ENCODE assay signal across 8 cellular contexts in genomic region chr3:15330031-15330596, GRCh38. TPM values are rescaled to one million over a fixed set of nuclear protein-coding genes. Genes with fewer than 3 reads are reported as not detected.
A peak's percentile ranks its signal among the peaks of the same experiment; 100 is the strongest.
DNase-seq lines count a peak whose midpoint lies in the region; ATAC-seq and TF ChIP-seq lines count a peak whose summit lies in the region.

No MANE protein-coding gene starts in this region.

- no peak overlapping the region for H3K4me3 Mint-ChIP-seq in activated T-helper 2 cell treated with anti-CD3 and anti-CD28 coated beads, Interferon-gamma antibody, Interleukin-2, Interleukin-4, amounts not matched to agents 10 μg/mL and 5 μg/mL and 100 μg/mL, durations not matched to agents 14 hours and 24 hours and 36 hours (ENCODE audit: low read depth)

- in situ Hi-C loops in GM23248 (cut with MboI) (no loop called here), GM13977 (cut with MboI; ENCODE audit: low pct_unique_long_range_greater_than_20kb, low sequenced_read_pairs, unreplicated experiment) (loop anchor here (10.0 kb wide), 1 partner anchor 55 kb away; no protein-coding TSS in a partner anchor)

- 5 to 6% methylated on average over 10 of the region's 10 CpGs for whole genome bisulfite sequencing in GM23248 (ENCODE audit: low coverage in 1 of 2, low lambda C conversion rate in 2 of 2, missing lambda C conversion rate in 2 of 2), 2 experiments
- 54 to 67% (median 65%) methylated on average over 8 to 10 of the region's 10 CpGs for WGBS in heart left ventricle, 4 donors
- WGBS in smooth muscle cell (ENCODE audit: low lambda C conversion rate) = 32% methylated on average over 10 of the region's 10 CpGs

- TF ChIP-seq CTCF in heart left ventricle (IDR thresholded peaks at IDR 0.05) = no peak
- TF ChIP-seq CTCF in smooth muscle cell (IDR thresholded peaks at IDR 0.05; ENCODE audit: borderline replicate concordance, insufficient read depth, poor library complexity, severe bottlenecking) = no peak
- no peak for TF ChIP-seq CTCF in mucosa of descending colon (IDR thresholded peaks at IDR 0.05)
- TF ChIP-seq CTCF in GM13977 (IDR thresholded peaks at IDR 0.05; ENCODE audit: extremely low read depth, insufficient read depth, missing control alignments) = no peak

- H3K9ac ChIP-seq in GM23248 (peak overlapping the region; percentile 80), SK-N-MC (ENCODE audit: insufficient read length) (no peak overlapping the region), smooth muscle cell (ENCODE audit: low read depth) (no peak overlapping the region)

- H3K4me3 ChIP-seq in GM23248 = peak overlapping the region; percentile 91
- peak overlapping the region; percentile 55 for H3K4me3 ChIP-seq in SK-N-MC
- H3K4me3 ChIP-seq in heart left ventricle = peak overlapping the region in 8 of 12 donors; percentile 8 to 96 (median 82)
- H3K4me3 ChIP-seq in smooth muscle cell = peak overlapping the region; percentile 92
- H3K4me3 ChIP-seq in mucosa of descending colon = no peak overlapping the region

- H3K27me3 ChIP-seq in GM23248 (replicated peaks; ENCODE audit: insufficient read depth) = no peaks in the 10 kb centered on the region
- H3K27me3 ChIP-seq in heart left ventricle = no peaks in the 10 kb centered on the region
- no peaks in the 10 kb centered on the region for H3K27me3 ChIP-seq in smooth muscle cell (ENCODE audit: low read depth)

- H3F3A ChIP-seq in GM23248 (ENCODE audit: insufficient read depth) = peaks cover 57% of the 10 kb centered on the region
- peaks cover 6% of the 10 kb centered on the region for H3F3A ChIP-seq in smooth muscle cell (ENCODE audit: low read depth)

- H3K4me1 Mint-ChIP-seq in activated T-helper 2 cell treated with anti-CD3 and anti-CD28 coated beads, Interferon-gamma antibody, Interleukin-2, Interleukin-4, amounts not matched to agents 10 μg/mL and 5 μg/mL and 100 μg/mL, durations not matched to agents 14 hours and 24 hours and 36 hours (ENCODE audit: low read depth) = peaks cover 48% of the 10 kb centered on the region

- intact Hi-C loops in heart left ventricle (cut with DNase I) (loop anchor here in 7 of 10 donors (2.0 to 5.0 kb wide), 4 partner anchors 38 to 63 kb away; no protein-coding TSS in a partner anchor), mucosa of descending colon (cut with DNase I, micrococcal nuclease) (loop anchor here (5.0 to 10.0 kb wide), 2 partner anchors 63 to 65 kb away; no protein-coding TSS in a partner anchor)
- intact Hi-C loops in activated T-helper 2 cell treated with anti-CD3 and anti-CD28 coated beads, Interferon-gamma antibody, Interleukin-2, Interleukin-4, amounts not matched to agents 10 μg/mL and 5 μg/mL and 100 μg/mL, durations not matched to agents 14 hours and 24 hours and 36 hours (cut with micrococcal nuclease) = loop anchor here (5.0 kb wide), 1 partner anchor 38 kb away; no protein-coding TSS in a partner anchor

- peak overlapping the region; percentile 74 for H3K27ac ChIP-seq in GM23248
- peak overlapping the region; percentile 83 for H3K27ac ChIP-seq in SK-N-MC
- peak overlapping the region; percentile 3 to 91 (median 77) for H3K27ac ChIP-seq in heart left ventricle
- H3K27ac ChIP-seq in smooth muscle cell (ENCODE audit: low read depth) = peak overlapping the region; percentile 54

- H3K79me2 ChIP-seq in GM23248 (ENCODE audit: insufficient read depth) (peaks cover 61% of the 10 kb centered on the region), smooth muscle cell (ENCODE audit: low read depth) (peaks cover 25% of the 10 kb centered on the region)

- H3K4me2 ChIP-seq in GM23248 (ENCODE audit: unreplicated experiment) (peak overlapping the region; percentile 99), smooth muscle cell (peak overlapping the region; percentile 97)

- H3K9me2 ChIP-seq in GM23248 (ENCODE audit: insufficient read depth) = no peaks in the 10 kb centered on the region

- DNase-seq in GM23248 (peak; percentile 90), SK-N-MC (ENCODE audit: low read depth, low spot score) (peak; percentile 66), heart left ventricle (peak in 3 of 5 donors; percentile 48 to 61 (median 53)), smooth muscle cell (lab: John Stamatoyannopoulos, UW; ENCODE audit: unreplicated experiment) (no peak), EL (no peak), mucosa of descending colon (no peak), GM13977 (ENCODE audit: low spot score) (no peak)
- DNase-seq in activated T-helper 2 cell treated with anti-CD3 and anti-CD28 coated beads, Interferon-gamma antibody, Interleukin-2, Interleukin-4, amounts not matched to agents 10 μg/mL and 5 μg/mL and 100 μg/mL, durations not matched to agents 14 hours and 24 hours and 36 hours (ENCODE audit: low spot score) = no peak

- peak overlapping the region; percentile 38 for H2AFZ ChIP-seq in GM23248
- no peak overlapping the region for H2AFZ ChIP-seq in smooth muscle cell (ENCODE audit: low read depth)

- H3K36me3 ChIP-seq in GM23248 (ENCODE audit: low read depth) (no peaks in the 10 kb centered on the region; the same call in 1 of the 2 replicates), SK-N-MC (ENCODE audit: insufficient read depth, low read length) (no peaks in the 10 kb centered on the region), heart left ventricle (peaks cover 0 to 30% (median 0%) of the 10 kb centered on the region in 9 donors), smooth muscle cell (ENCODE audit: low read depth) (no peaks in the 10 kb centered on the region), mucosa of descending colon (ENCODE audit: low read depth) (no peaks in the 10 kb centered on the region)

- H3K4me1 ChIP-seq in GM23248 (ENCODE audit: insufficient read depth) (peaks cover 57% of the 10 kb centered on the region), heart left ventricle (peaks cover 0 to 75% (median 53%) of the 10 kb centered on the region in 12 donors), smooth muscle cell (ENCODE audit: low read depth) (peaks cover 28% of the 10 kb centered on the region), mucosa of descending colon (ENCODE audit: low read depth) (peaks cover 10% of the 10 kb centered on the region)

- TF ChIP-seq POLR2A in heart left ventricle (IDR thresholded peaks at IDR 0.05) = no peak

- ATAC-seq in heart left ventricle (peak; percentile 19 to 61 (median 45)), mucosa of descending colon (no peak)

- peaks cover 2% of the 10 kb centered on the region for H3K27me3 Mint-ChIP-seq in activated T-helper 2 cell treated with anti-CD3 and anti-CD28 coated beads, Interferon-gamma antibody, Interleukin-2, Interleukin-4, amounts not matched to agents 10 μg/mL and 5 μg/mL and 100 μg/mL, durations not matched to agents 14 hours and 24 hours and 36 hours (ENCODE audit: low read depth)

- no peak overlapping the region for H3K27ac Mint-ChIP-seq in activated T-helper 2 cell treated with anti-CD3 and anti-CD28 coated beads, Interferon-gamma antibody, Interleukin-2, Interleukin-4, amounts not matched to agents 10 μg/mL and 5 μg/mL and 100 μg/mL, durations not matched to agents 14 hours and 24 hours and 36 hours

- H3K36me3 Mint-ChIP-seq in activated T-helper 2 cell treated with anti-CD3 and anti-CD28 coated beads, Interferon-gamma antibody, Interleukin-2, Interleukin-4, amounts not matched to agents 10 μg/mL and 5 μg/mL and 100 μg/mL, durations not matched to agents 14 hours and 24 hours and 36 hours (ENCODE audit: low read depth) = peaks cover 44% of the 10 kb centered on the region

- no peaks in the 10 kb centered on the region for H3K9me3 Mint-ChIP-seq in activated T-helper 2 cell treated with anti-CD3 and anti-CD28 coated beads, Interferon-gamma antibody, Interleukin-2, Interleukin-4, amounts not matched to agents 10 μg/mL and 5 μg/mL and 100 μg/mL, durations not matched to agents 14 hours and 24 hours and 36 hours

- H3K9me3 ChIP-seq in GM23248 (ENCODE audit: low read depth) (no peaks in the 10 kb centered on the region), SK-N-MC (ENCODE audit: low read depth, low read length) (no peaks in the 10 kb centered on the region), heart left ventricle (no peaks in the 10 kb centered on the region), smooth muscle cell (replicated peaks; ENCODE audit: low read depth) (no peaks in the 10 kb centered on the region), mucosa of descending colon (no peaks in the 10 kb centered on the region)

- no peaks in the 10 kb centered on the region for H4K20me1 ChIP-seq in GM23248 (ENCODE audit: insufficient read depth)
- H4K20me1 ChIP-seq in smooth muscle cell (ENCODE audit: low read depth) = no peaks in the 10 kb centered on the region

RNA-seq across cellular contexts. Expression of gene SH3BP5, which starts 2.3 kb away (rescaled TPM):
- 39.2 and 69.2 TPM in 2 replicates for total RNA-seq in GM23248 (2014; rRNA removed; shearing (Covaris generic))
- polyA plus RNA-seq in GM23248 (2016; fragmentation: Nextera tagmentation; extraction: Ambion mirVana) (35.9 and 37.8 TPM in 2 replicates), heart left ventricle (1 to 10 TPM; 5.2 to 8.7 TPM), smooth muscle cell (10.7 and 15.3 TPM in 2 replicates)
- total RNA-seq in heart left ventricle (10 to 100 TPM in 5 of 9 donors, 1 to 10 TPM in 4; 4.9 to 28.6 (median 11.7) TPM), smooth muscle cell (7.9 and 12.7 TPM in 2 replicates), mucosa of descending colon (10 to 100 TPM in 2 of 3 donors, 1 to 10 TPM in 1; 5.9 to 20.8 (median 10.9) TPM)
- total RNA-seq in activated T-helper 2 cell treated with anti-CD3 and anti-CD28 coated beads, Interferon-gamma antibody, Interleukin-2, Interleukin-4, amounts not matched to agents 10 μg/mL and 5 μg/mL and 100 μg/mL, durations not matched to agents 14 hours and 24 hours and 36 hours = 14.8 and 15.0 TPM in 2 replicates

Comparison
In these comparisons a context has a peak if more than half of its experiments do, and no peak if none do; other contexts are left out.
1. DNase-seq: peak in GM23248 (single experiment), SK-N-MC (single experiment) and heart left ventricle (3 of 5); none in smooth muscle cell (single experiment), EL (single experiment), mucosa of descending colon (0 of 3), GM13977 (single experiment) and activated T-helper 2 cell treated with anti-CD3 and anti-CD28 coated beads, Interferon-gamma antibody, Interleukin-2, Interleukin-4, amounts not matched to agents 10 μg/mL and 5 μg/mL and 100 μg/mL, durations not matched to agents 14 hours and 24 hours and 36 hours (single experiment).
2. Peak in every context shown above with its lines, with median percentiles within 50 percentile points of each other: H3K27ac ChIP-seq.